ENCODE assay signal across 18 cellular contexts in the genomic region with DNA sequence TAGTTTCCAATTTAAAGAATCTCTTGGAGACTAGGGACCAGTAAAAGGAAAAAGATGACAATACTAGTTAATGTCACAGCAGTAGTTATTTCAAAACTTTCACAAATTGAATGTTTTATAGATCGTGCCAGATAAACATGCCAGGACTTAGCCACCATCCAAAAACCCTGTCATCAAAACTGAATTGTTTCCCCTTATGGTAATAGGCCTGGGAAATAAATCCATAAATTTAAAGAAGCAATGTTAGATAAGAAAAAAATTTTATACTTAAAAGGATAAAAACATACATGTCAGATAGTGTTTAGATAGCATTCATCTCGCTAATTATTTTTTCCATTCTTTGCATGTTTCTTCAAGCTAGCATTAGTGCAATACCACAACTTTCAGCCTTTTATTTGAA.
A peak's percentile ranks its signal among the peaks of the same experiment; 100 is the strongest.
DNase-seq lines count a peak whose midpoint lies in the region; ATAC-seq, FAIRE-seq and TF ChIP-seq lines count a peak whose summit lies in the region.
"Had no signal": no experiment of that assay in that cellular context is flagged by ENCODE, and none has a peak within 500 bp of the region (broad histone marks: within the 10 kb centered on the region; RNA-seq: fewer than 3 reads in every experiment).

No MANE protein-coding gene starts in this region.

- no peaks in the 10 kb centered on the region for H4K20me1 ChIP-seq in SK-N-SH (ENCODE audit: insufficient read depth)
- no peaks in the 10 kb centered on the region for H4K20me1 ChIP-seq in keratinocyte (ENCODE audit: control insufficient read depth, extremely low read depth, insufficient read depth, low read length)

- H3K4me3 Mint-ChIP-seq in chondrocyte (ENCODE audit: unreplicated experiment) (no peak overlapping the region), osteocyte (ENCODE audit: unreplicated experiment) (no peak overlapping the region), progenitor cell of endocrine pancreas (ENCODE audit: low read depth) (no peak overlapping the region)
- H3K4me3 Mint-ChIP-seq: CD4-positive, alpha-beta T cell; GM23338 had no signal

- H3K9ac ChIP-seq in SK-N-SH: peak overlapping the region; percentile 8; the same call in 1 of the 2 replicates
- no peak overlapping the region for H3K9ac ChIP-seq in keratinocyte (ENCODE audit: control insufficient read depth, extremely low read depth, insufficient read depth, low read length)

- H3K27me3 Mint-ChIP-seq in chondrocyte (ENCODE audit: low read depth) (no peaks in the 10 kb centered on the region), osteocyte (ENCODE audit: unreplicated experiment) (no peaks in the 10 kb centered on the region), progenitor cell of endocrine pancreas (no peaks in the 10 kb centered on the region)
- H3K27me3 Mint-ChIP-seq: CD4-positive, alpha-beta T cell had no signal

- TF ChIP-seq EP300 in SK-N-SH (IDR thresholded peaks at IDR 0.05; ENCODE audit: borderline replicate concordance in 1 of 2, low read depth in 1 of 2, low read length in 1 of 2): peak; percentile 76 to 96

- H3K9me3 Mint-ChIP-seq in chondrocyte (ENCODE audit: low read depth): peaks cover 8% of the 10 kb centered on the region
- no peaks in the 10 kb centered on the region for H3K9me3 Mint-ChIP-seq in osteocyte (ENCODE audit: unreplicated experiment)
- H3K9me3 Mint-ChIP-seq in progenitor cell of endocrine pancreas (ENCODE audit: low read depth): no peaks in the 10 kb centered on the region
- H3K9me3 Mint-ChIP-seq: CD4-positive, alpha-beta T cell; GM23338 had no signal

- H3K9me1 ChIP-seq in keratinocyte (ENCODE audit: control insufficient read depth, extremely low read depth, insufficient read depth, low read length): no peaks in the 10 kb centered on the region

- H3K4me1 ChIP-seq in SK-N-SH (ENCODE audit: control insufficient read depth in 1 of 2, insufficient read depth in 2 of 2, low read depth in 1 of 2, low read length in 1 of 2) (0 out of 4 replicates have a peak, but pooled peaks cover 0 to 6% of the 10 kb centered on the region in 2 experiments), keratinocyte (ENCODE audit: control insufficient read depth, extremely low read depth, insufficient read depth, low read length) (no peaks in the 10 kb centered on the region), prostate gland (replicated peaks) (no peaks in the 10 kb centered on the region)
- H3K4me1 ChIP-seq: BE2C had no signal

- no peak for TF ChIP-seq RAD21 in SK-N-SH (IDR thresholded peaks at IDR 0.05; ENCODE audit: low read length)

- DNase-seq in SK-N-SH: no peak
- DNase-seq in chondrocyte (ENCODE audit: low spot score): no peak
- DNase-seq in keratinocyte (ENCODE audit: low read depth, low spot score): no peak
- no peak for DNase-seq in osteocyte (ENCODE audit: extremely low spot score, unreplicated experiment)
- no peak for DNase-seq in prostate gland (ENCODE audit: low spot score)
- DNase-seq in NCI-H2171 treated with DMSO at 0.1 percent for 48 hours (lab: John Stamatoyannopoulos, UW): no peak
- no peak for DNase-seq in progenitor cell of endocrine pancreas (ENCODE audit: low spot score, unreplicated experiment)
- DNase-seq: BE2C; C1 segment of cervical spinal cord; CD4-positive, alpha-beta T cell; DMS153; DMS79; GF-D8; HCEC 1CT had no signal

- peaks cover 41% of the 10 kb centered on the region for H3K4me1 Mint-ChIP-seq in chondrocyte (ENCODE audit: low read depth)
- H3K4me1 Mint-ChIP-seq in osteocyte (ENCODE audit: unreplicated experiment): peaks cover 39% of the 10 kb centered on the region
- H3K4me1 Mint-ChIP-seq in progenitor cell of endocrine pancreas (ENCODE audit: low read depth): no peaks in the 10 kb centered on the region
- H3K4me1 Mint-ChIP-seq: GM23338 had no signal

- no peak overlapping the region for H3K4me2 ChIP-seq in SK-N-SH
- H3K4me2 ChIP-seq in keratinocyte (ENCODE audit: control insufficient read depth, extremely low read depth, insufficient read depth, low read depth, low read length): no peak overlapping the region
- H3K4me2 ChIP-seq: GM23338 had no signal

- dilution Hi-C loops in keratinocyte (cut with MboI; ENCODE audit: extremely low pct_ligation_motif_present, low sequenced_read_pairs): no loop called here

- H3K27me3 ChIP-seq in SK-N-SH (ENCODE audit: insufficient read depth): no peaks in the 10 kb centered on the region
- H3K27me3 ChIP-seq in keratinocyte (ENCODE audit: control insufficient read depth, extremely low read depth, insufficient read depth, low read length): no peaks in the 10 kb centered on the region
- H3K27me3 ChIP-seq in prostate gland (replicated peaks; ENCODE audit: insufficient read depth): no peaks in the 10 kb centered on the region
- H3K27me3 ChIP-seq: BE2C had no signal

- CTCF ChIA-PET in SK-N-SH (lab: Yijun Ruan, JAX): no interaction called here

- H3K4me3 ChIP-seq in SK-N-SH (ENCODE audit: low read depth in 2 of 2, low read length in 1 of 2) (no peak overlapping the region), keratinocyte (ENCODE audit: control insufficient read depth in 2 of 3, extremely low read depth in 1 of 3, insufficient read depth in 2 of 3, low read depth in 1 of 3, low read length in 3 of 3) (no peak overlapping the region), prostate gland (no peak overlapping the region)
- H3K4me3 ChIP-seq: GM23338 had no signal

- H3K79me2 ChIP-seq in SK-N-SH (ENCODE audit: insufficient read depth): no peaks in the 10 kb centered on the region
- no peaks in the 10 kb centered on the region for H3K79me2 ChIP-seq in keratinocyte (ENCODE audit: control insufficient read depth, insufficient read depth, low read length)

- FAIRE-seq in keratinocyte (lab: Jason Lieb, UNC): no peak
- FAIRE-seq: H54 had no signal

- no peak for TF ChIP-seq POLR2A in prostate gland (IDR thresholded peaks at IDR 0.05)

- 75% methylated on average over 2 of the region's 2 CpGs for WGBS in SK-N-SH (ENCODE audit: low lambda C conversion rate)
- WGBS in prostate gland: 64% methylated on average over 2 of the region's 2 CpGs

- no peak for TF ChIP-seq CTCF in SK-N-SH (IDR thresholded peaks at IDR 0.05)
- TF ChIP-seq CTCF in chondrocyte (IDR thresholded peaks at IDR 0.05): no peak
- no peak for TF ChIP-seq CTCF in keratinocyte (optimal IDR thresholded peaks at IDR 0.05 in 1 of 3, IDR thresholded peaks at IDR 0.05 in 1 of 3, conservative IDR thresholded peaks at IDR 0.05 in 1 of 3; ENCODE audit: extremely low read depth in 1 of 3, insufficient read depth in 2 of 3, low read length in 3 of 3)
- TF ChIP-seq CTCF in osteocyte (IDR thresholded peaks at IDR 0.05): no peak
- TF ChIP-seq CTCF in prostate gland (IDR thresholded peaks at IDR 0.05): no peak
- no peak for TF ChIP-seq CTCF in progenitor cell of endocrine pancreas (IDR thresholded peaks at IDR 0.05; ENCODE audit: unreplicated experiment)

- H3K27ac Mint-ChIP-seq in chondrocyte (ENCODE audit: unreplicated experiment) (peak overlapping the region; percentile 74), osteocyte (ENCODE audit: unreplicated experiment) (peak overlapping the region; percentile 58), progenitor cell of endocrine pancreas (no peak overlapping the region)
- H3K27ac Mint-ChIP-seq: CD4-positive, alpha-beta T cell; GM23338 had no signal

- no peaks in the 10 kb centered on the region for H3K9me2 ChIP-seq in SK-N-SH

- H3K9me3 ChIP-seq in SK-N-SH: no peaks in the 10 kb centered on the region
- H3K9me3 ChIP-seq in keratinocyte (ENCODE audit: control insufficient read depth, low read depth, low read length): no peaks in the 10 kb centered on the region
- no peaks in the 10 kb centered on the region for H3K9me3 ChIP-seq in prostate gland
- H3K9me3 ChIP-seq: BE2C had no signal

- intact Hi-C loops in prostate gland (cut with DNase I): no loop called here

- H3F3A ChIP-seq in SK-N-SH (replicated peaks; ENCODE audit: insufficient read depth): peaks cover 14% of the 10 kb centered on the region

- no peak for ATAC-seq in HG03460 (IDR thresholded peaks at IDR 0.05; ENCODE audit: unreplicated experiment)
- ATAC-seq: GM23338 had no signal

- H3K36me3 ChIP-seq in SK-N-SH (replicated peaks in 1 of 2; ENCODE audit: control insufficient read depth in 1 of 2, insufficient read depth in 2 of 2, low read length in 1 of 2) (no peaks in the 10 kb centered on the region), keratinocyte (ENCODE audit: control insufficient read depth in 2 of 2, extremely low read depth in 1 of 2, insufficient read depth in 2 of 2, low read length in 2 of 2) (no peaks in the 10 kb centered on the region), prostate gland (no peaks in the 10 kb centered on the region)
- H3K36me3 ChIP-seq: BE2C had no signal

- POLR2A ChIA-PET in SK-N-SH (lab: Yijun Ruan, JAX): no interaction called here

- H2AFZ ChIP-seq in SK-N-SH (ENCODE audit: low read depth): no peak overlapping the region; the same call in 1 of the 2 replicates
- peak overlapping the region; percentile 3 for H2AFZ ChIP-seq in keratinocyte (ENCODE audit: control insufficient read depth, low read length)
- H2AFZ ChIP-seq: GM23338 had no signal

- H3K27ac ChIP-seq in SK-N-SH (ENCODE audit: low read depth in 2 of 2, low read length in 1 of 2) (peak overlapping the region; percentile 58 to 67; a peak in 3 of 4 replicates), keratinocyte (ENCODE audit: control insufficient read depth, insufficient read depth, low read length) (no peak overlapping the region), prostate gland (no peak overlapping the region)
- H3K27ac ChIP-seq: HL-60 had no signal

- H3K36me3 Mint-ChIP-seq in chondrocyte (ENCODE audit: low read depth) (peaks cover 5% of the 10 kb centered on the region), osteocyte (ENCODE audit: unreplicated experiment) (peaks cover 7% of the 10 kb centered on the region), progenitor cell of endocrine pancreas (ENCODE audit: insufficient read depth) (no peaks in the 10 kb centered on the region)

TF ChIP-seq in SK-N-SH, 30 proteins besides CTCF, POLR2A, EP300 and RAD21 (continues in another document):
- TF ChIP-seq MXI1 (IDR thresholded peaks at IDR 0.05; ENCODE audit: low read depth, low read length) (no peak), TEAD4 (IDR thresholded peaks at IDR 0.05; ENCODE audit: borderline replicate concordance, insufficient read depth) (peak; percentile 87), ELF1 (IDR thresholded peaks at IDR 0.05) (no peak), RCOR1 (IDR thresholded peaks at IDR 0.05; ENCODE audit: low read length) (no peak), NFIC (IDR thresholded peaks at IDR 0.05; ENCODE audit: borderline replicate concordance) (peak; percentile 52; the same call in 1 of the 2 replicates), NRF1 (IDR thresholded peaks at IDR 0.05; ENCODE audit: low read depth, low read length) (no peak)

Comparison
In these comparisons a context has a peak if more than half of its experiments do, and no peak if none do; other contexts are left out.
1. H3K27ac ChIP-seq: peak in SK-N-SH (2 of 2); none in keratinocyte (single experiment) and prostate gland (0 of 2).